Comparison of ENCODE assay signal across 13 cellular contexts in the genomic region with DNA sequence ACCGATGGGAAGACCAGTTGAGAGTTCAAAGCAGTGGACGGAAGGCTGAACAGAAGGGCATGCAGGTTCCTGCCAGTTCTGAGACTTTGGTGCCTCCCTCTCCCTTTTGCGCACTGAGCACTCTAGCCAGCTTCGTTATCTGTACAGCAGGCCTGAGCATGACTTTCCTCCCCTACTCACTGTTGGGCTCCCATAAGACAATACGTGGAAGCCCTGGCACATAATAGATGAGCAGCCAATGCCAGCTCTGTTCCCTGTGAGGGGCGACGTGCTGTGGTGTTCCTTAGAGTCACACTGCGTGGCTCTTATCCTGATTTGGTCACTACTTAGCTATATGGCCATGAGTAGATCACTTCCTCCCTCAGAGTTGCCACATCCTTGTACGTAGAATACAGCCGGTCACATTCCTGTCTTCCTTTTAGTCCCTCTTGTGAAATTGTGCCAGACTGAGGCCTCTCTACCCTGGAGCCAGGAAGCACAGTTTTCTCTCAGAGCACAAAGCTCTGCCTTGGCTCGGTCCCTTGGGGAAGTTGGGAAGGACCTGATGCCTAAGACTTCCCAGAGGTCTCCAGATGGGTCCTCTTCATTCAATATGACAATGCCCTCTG.
DNase-seq lines count a peak whose midpoint lies in the region; ATAC-seq and TF ChIP-seq lines count a peak whose summit lies in the region.
"Had no signal": no experiment of that assay in that cellular context is flagged by ENCODE, and none has a peak within 500 bp of the region (broad histone marks: within the 10 kb centered on the region; RNA-seq: fewer than 3 reads in every experiment).

No MANE protein-coding gene starts in this region.

- peak; percentile 37 to 59 for ATAC-seq in right cardiac atrium
- no peak for ATAC-seq in effector memory CD8-positive, alpha-beta T cell (replicated peaks)

- H3K9me3 ChIP-seq in right cardiac atrium (ENCODE audit: control insufficient read depth, low read length) (no peaks in the 10 kb centered on the region), breast epithelium (no peaks in the 10 kb centered on the region)

- H3K4me3 Mint-ChIP-seq in effector memory CD8-positive, alpha-beta T cell, result no peak overlapping the region

- H3K4me1 ChIP-seq in right cardiac atrium (ENCODE audit: control insufficient read depth, insufficient read depth, low read length), result peaks cover 2% of the 10 kb centered on the region
- no peaks in the 10 kb centered on the region for H3K4me1 ChIP-seq in breast epithelium

- no peaks in the 10 kb centered on the region for H3K36me3 ChIP-seq in breast epithelium

- H3K9me3 Mint-ChIP-seq in effector memory CD8-positive, alpha-beta T cell, result no peaks in the 10 kb centered on the region

- TF ChIP-seq CTCF in breast epithelium (IDR thresholded peaks at IDR 0.05), result no peak

- DNase-seq in right cardiac atrium (no peak), cardiac septum (ENCODE audit: low spot score) (no peak), breast epithelium (ENCODE audit: low spot score in 2 of 2) (peak in 1 of 2 donors; percentile 27), iris pigment epithelial cell (ENCODE audit: low read depth) (peak; percentile 81), NCI-H187 treated with DMSO at 0.1 percent for 48 hours (lab: John Stamatoyannopoulos, UW) (no peak), NCI-H1694 (lab: John Stamatoyannopoulos, UW) (no peak)
- DNase-seq in activated effector memory CD4-positive, alpha-beta T cell treated with anti-CD3 and anti-CD28 coated beads, Interleukin-2, amount 50 U/mL, for 16 hours, result no peak
- DNase-seq in effector memory CD8-positive, alpha-beta T cell, result no peak
- DNase-seq: activated T-cell treated with anti-CD3 and anti-CD28 coated beads for 4 hours, mesendoderm, NCI-H2029 treated with DMSO at 0.1 percent for 48 hours, OCI-M1 had no signal

- H3K27me3 ChIP-seq in right cardiac atrium (ENCODE audit: control insufficient read depth, insufficient read depth), result no peaks in the 10 kb centered on the region
- peaks cover 0 to 9% of the 10 kb centered on the region in 2 donors for H3K27me3 ChIP-seq in breast epithelium

- H3K27ac Mint-ChIP-seq in effector memory CD8-positive, alpha-beta T cell, result no peak overlapping the region
- H3K27ac Mint-ChIP-seq: progenitor cell of endocrine pancreas had no signal

- H3K4me3 ChIP-seq in right cardiac atrium (ENCODE audit: low read length) (no peak overlapping the region), breast epithelium (no peak overlapping the region)

- no peak for TF ChIP-seq POLR2A in breast epithelium (IDR thresholded peaks at IDR 0.05)

- WGBS in right cardiac atrium, result 63% methylated on average over 11 of the region's 11 CpGs

- H3K36me3 Mint-ChIP-seq in effector memory CD8-positive, alpha-beta T cell (ENCODE audit: insufficient read depth), result no peaks in the 10 kb centered on the region

- no peaks in the 10 kb centered on the region for H3K27me3 Mint-ChIP-seq in effector memory CD8-positive, alpha-beta T cell
- H3K27me3 Mint-ChIP-seq: progenitor cell of endocrine pancreas had no signal

- H3K4me1 Mint-ChIP-seq in effector memory CD8-positive, alpha-beta T cell (ENCODE audit: low read depth in 2 of 2), result no peaks in the 10 kb centered on the region

- H3K27ac ChIP-seq in right cardiac atrium (ENCODE audit: low read length) (no peak overlapping the region), breast epithelium (peak overlapping the region; percentile 21 to 74)

- intact Hi-C loops in right cardiac atrium (cut with DNase I) (no loop called here), cardiac septum (cut with DNase I) (loop anchor here (5.0 to 10.0 kb wide), 3 partner anchors 160 to 238 kb away; a partner anchor contains a TSS), breast epithelium (cut with DNase I; ENCODE audit: low total_unique reads) (no loop called here)
